In genomic region chr5:125409101-125409495, GRCh38 we compare ENCODE assay signal across 10 cellular contexts.
DNase-seq lines count a peak whose midpoint lies in the region; ATAC-seq and TF ChIP-seq lines count a peak whose summit lies in the region.
"Had no signal": no experiment of that assay in that cellular context is flagged by ENCODE, and none has a peak within 500 bp of the region (broad histone marks: within the 10 kb centered on the region; RNA-seq: fewer than 3 reads in every experiment).

No MANE protein-coding gene starts in this region.

- H3K9me3 ChIP-seq in adrenal gland (replicated peaks in 1 of 3), result no peaks in the 10 kb centered on the region
- H3K9me3 ChIP-seq in uterus, result no peaks in the 10 kb centered on the region
- H3K9me3 ChIP-seq: upper lobe of left lung had no signal

- WGBS in adrenal gland, 4 donors, result 73 to 84% (median 77%) methylated on average over 6 of the region's 6 CpGs

- peak overlapping the region in 3 of 5 donors; percentile 23 to 88 (median 78) for H3K27ac ChIP-seq in adrenal gland
- peak overlapping the region; percentile 27 for H3K27ac ChIP-seq in layer of hippocampus (ENCODE audit: low read depth, low read length)
- peak overlapping the region; percentile 65 to 73 for H3K27ac ChIP-seq in uterus

- intact Hi-C loops in adrenal gland (cut with DNase I) (no loop called here), uterus (cut with DNase I; ENCODE audit: low total_unique reads) (no loop called here)

- TF ChIP-seq CTCF in adrenal gland (IDR thresholded peaks at IDR 0.05) (no peak), uterus (IDR thresholded peaks at IDR 0.05) (no peak)

- H3K27me3 ChIP-seq in adrenal gland (no peaks in the 10 kb centered on the region), layer of hippocampus (ENCODE audit: control insufficient read depth, insufficient read depth, low read length) (no peaks in the 10 kb centered on the region), uterus (no peaks in the 10 kb centered on the region)
- H3K27me3 ChIP-seq: upper lobe of left lung had no signal

- TF ChIP-seq POLR2A in adrenal gland (IDR thresholded peaks at IDR 0.05) (no peak), uterus (IDR thresholded peaks at IDR 0.05) (no peak)

- DNase-seq in NCI-H2107 treated with DMSO at 0.1 percent for 48 hours (lab: John Stamatoyannopoulos, UW; ENCODE audit: unreplicated experiment), result peak; percentile 43
- DNase-seq in NCI-H2107 (lab: John Stamatoyannopoulos, UW), result no peak
- no peak for DNase-seq in adrenal gland
- no peak for DNase-seq in uterus
- no peak for DNase-seq in effector CD4-positive, alpha-beta T cell
- DNase-seq in UCSD-AML1 (lab: John Stamatoyannopoulos, UW; ENCODE audit: unreplicated experiment), result no peak
- DNase-seq: activated T-cell treated with anti-CD3 and anti-CD28 coated beads, Interleukin-2, amount 50 U/mL, for 48 hours; upper lobe of left lung had no signal

- H3K4me3 ChIP-seq in adrenal gland (no peak overlapping the region), uterus (no peak overlapping the region)
- H3K4me3 ChIP-seq: upper lobe of left lung had no signal

- no peaks in the 10 kb centered on the region for H3K36me3 ChIP-seq in adrenal gland (replicated peaks in 1 of 2)
- H3K36me3 ChIP-seq in uterus, result no peaks in the 10 kb centered on the region
- H3K36me3 ChIP-seq: upper lobe of left lung had no signal

- ATAC-seq in HG03025 (IDR thresholded peaks at IDR 0.05; ENCODE audit: low FRiP score, unreplicated experiment), result no peak

- H3K4me1 ChIP-seq in adrenal gland (replicated peaks in 1 of 2) (peaks cover 52 to 63% of the 10 kb centered on the region in 2 donors), uterus (peaks cover 3 to 5% of the 10 kb centered on the region in 2 donors)

Comparison
In these comparisons a context has a peak if more than half of its experiments do, and no peak if none do; other contexts are left out.
1. H3K27ac ChIP-seq: peak in every context shown above with its lines; median percentile 78 in adrenal gland; 69 in uterus; 27 in layer of hippocampus.